In the genomic region with DNA sequence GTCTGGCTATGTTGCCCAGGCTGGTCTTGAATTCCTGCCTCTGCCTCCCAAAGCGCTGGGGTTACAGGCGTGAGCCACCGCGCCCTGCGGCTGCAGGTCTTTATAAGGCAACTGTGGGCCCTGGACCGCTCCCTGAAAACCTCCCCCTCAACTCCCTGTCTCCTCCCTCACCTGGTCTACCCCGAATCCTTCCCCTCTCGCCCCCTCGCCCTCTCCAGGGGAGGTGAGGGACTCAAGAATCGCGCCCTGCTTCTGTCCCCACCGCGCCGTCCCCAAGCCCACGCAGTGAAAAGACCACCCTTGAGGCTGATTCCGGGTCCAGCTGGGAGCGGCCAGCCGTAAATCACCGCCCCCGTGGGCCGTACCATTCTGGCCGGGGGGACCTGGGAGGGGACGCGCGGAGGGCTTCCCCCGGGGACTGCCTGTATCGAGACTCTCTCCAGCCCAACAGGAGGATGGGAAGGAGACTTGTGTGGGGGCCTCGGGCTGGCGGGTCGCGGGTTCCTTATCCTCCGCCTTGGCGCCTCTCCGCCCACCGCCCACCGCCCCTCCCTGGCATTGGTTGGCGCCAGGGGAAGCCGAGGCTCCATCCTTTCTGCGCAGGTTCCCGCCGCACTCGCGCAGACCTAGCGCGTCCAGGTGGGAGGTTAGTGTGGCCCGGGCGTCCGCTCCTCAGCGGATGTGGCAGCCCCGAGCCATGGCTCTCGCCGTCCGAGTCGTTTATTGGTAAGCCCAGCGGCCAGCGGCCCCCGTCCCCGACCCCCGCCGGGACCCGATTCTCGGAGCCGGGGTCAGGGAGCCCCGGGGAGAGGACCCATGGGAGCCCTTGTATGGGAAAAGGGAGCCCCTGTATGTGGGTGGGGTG, we compare ENCODE assay signal across 8 cellular contexts. TPM values are rescaled to one million over a fixed set of nuclear protein-coding genes. Genes with fewer than 3 reads are reported as not detected.
DNase-seq lines count a peak whose midpoint lies in the region; ATAC-seq and TF ChIP-seq lines count a peak whose summit lies in the region.

A gene (plus strand): TSS at position 615 of the 865 bp plus-strand sequence. CDS start 83 bp downstream, at position 698.

- H3K27me3 ChIP-seq in right cardiac atrium (ENCODE audit: control insufficient read depth, insufficient read depth) (no peaks in the 10 kb centered on the region), uterus (no peaks in the 10 kb centered on the region)

- H3K27ac ChIP-seq in angular gyrus (ENCODE audit: low read depth, low read length) (peak within 1 kb of the TSS; percentile 100), right cardiac atrium (ENCODE audit: low read length) (peak within 1 kb of the TSS; percentile 93), uterus (peak within 1 kb of the TSS; percentile 97 to 99)

- peak within 1 kb of the TSS; percentile 86 for H3K4me3 ChIP-seq in right cardiac atrium (ENCODE audit: low read length)
- peak within 1 kb of the TSS; percentile 79 to 92 for H3K4me3 ChIP-seq in uterus

- peak; percentile 76 to 92 for TF ChIP-seq POLR2A in uterus (IDR thresholded peaks at IDR 0.05)

- intact Hi-C loops in T-helper 2 cell treated with Interferon-gamma antibody and Interleukin-4, amounts not matched to agents 100 ng/mL and 5 ng/mL, for 36 hours (cut with micrococcal nuclease) = loop anchor here (2.0 kb wide), 1 partner anchor 34 kb away; a partner anchor contains a TSS
- intact Hi-C loops in right cardiac atrium (cut with DNase I) (no loop called here), uterus (cut with DNase I; ENCODE audit: low total_unique reads) (no loop called here)

- H3K36me3 ChIP-seq in uterus = no peaks in the 10 kb centered on the region

- WGBS in right cardiac atrium = under 1% methylated on average over 64 of the region's 64 CpGs

- no peaks in the 10 kb centered on the region for H3K9me3 ChIP-seq in right cardiac atrium (ENCODE audit: control insufficient read depth, low read length)
- no peaks in the 10 kb centered on the region for H3K9me3 ChIP-seq in uterus

- TF ChIP-seq CTCF in uterus (IDR thresholded peaks at IDR 0.05) = no peak

- DNase-seq in GM03348 (ENCODE audit: low spot score) (peak; percentile 95), NCI-H1436 (lab: John Stamatoyannopoulos, UW) (peak; percentile 94), right cardiac atrium (peak; percentile 81 to 92 (median 91)), putamen (ENCODE audit: low spot score) (peak; percentile 82), uterus (peak; percentile 76 to 81)

- H3K4me1 ChIP-seq in right cardiac atrium (ENCODE audit: control insufficient read depth, insufficient read depth, low read length) (peaks cover 8% of the 10 kb centered on the region), uterus (peaks cover 0 to 7% of the 10 kb centered on the region in 2 donors)

- ATAC-seq in HG02610 (IDR thresholded peaks at IDR 0.05; ENCODE audit: unreplicated experiment) (peak; percentile 81), right cardiac atrium (peak; percentile 91)

RNA-seq across cellular contexts. Expression of the gene that starts here (rescaled TPM):
- 93.5 and 95.1 TPM in 2 replicates for total RNA-seq in T-helper 2 cell treated with Interferon-gamma antibody and Interleukin-4, amounts not matched to agents 100 ng/mL and 5 ng/mL, for 36 hours
- total RNA-seq in right cardiac atrium (1,000 to 10,000 TPM in 2 of 4 donors, 100 to 1,000 TPM in 2; 857 to 1,126 (median 1,037) TPM), uterus (1,000 to 10,000 TPM in 1 of 4 donors, 100 to 1,000 TPM in 3; 173 to 1,323 (median 512) TPM)
- 1,795 TPM for polyA plus RNA-seq in right cardiac atrium

Comparison
In these comparisons a context has a peak if more than half of its experiments do, and no peak if none do; other contexts are left out.
1. Peak in every context shown above with its lines: DNase-seq, ATAC-seq, H3K4me3 ChIP-seq and H3K27ac ChIP-seq.